In the genomic region with DNA sequence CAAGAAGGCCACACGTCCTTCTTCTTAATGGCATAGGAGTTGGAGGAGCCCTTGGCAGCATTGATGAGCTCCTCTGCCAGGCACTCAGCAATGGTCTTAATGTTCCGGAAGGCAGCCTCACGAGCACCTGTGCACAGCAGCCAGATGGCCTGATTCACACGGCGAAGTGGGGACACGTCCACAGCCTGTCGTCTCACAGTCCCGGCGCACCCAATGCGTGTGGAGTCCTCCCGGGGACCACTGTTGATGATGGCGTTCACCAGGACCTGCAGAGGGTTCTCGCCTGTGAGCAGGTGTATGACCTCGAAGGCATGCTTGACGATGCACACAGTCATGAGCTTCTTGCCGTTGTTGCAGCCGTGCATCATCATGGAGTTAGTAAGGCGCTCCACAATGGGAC, we compare ENCODE assay signal across 11 cellular contexts.
"Had no signal": no experiment of that assay in that cellular context is flagged by ENCODE, and none has a peak within 500 bp of the region (broad histone marks: within the 10 kb centered on the region; RNA-seq: fewer than 3 reads in every experiment).

No MANE protein-coding gene starts in this region.

- H2AFZ ChIP-seq: GM23248, GM23338 had no signal

- H3K4me3 ChIP-seq: GM23248, GM23338, HAP-1 had no signal

- H3K27ac ChIP-seq: GM23248 had no signal

- H3K4me1 Mint-ChIP-seq: GM23338, H9 had no signal

- H3K9me3 Mint-ChIP-seq: GM23338, H9 had no signal

- H3K4me3 Mint-ChIP-seq: GM23338, H9, HFFc6 had no signal

- H3K9me3 ChIP-seq: HAP-1 had no signal

- DNase-seq: GM23248, GOT3, H7, H9, HCEC 1CT, HFFc6 had no signal

- H3K36me3 ChIP-seq: HAP-1 had no signal

- ATAC-seq: GM23338, HCT116 had no signal

- H3K9ac ChIP-seq: GM23248 had no signal

- H3K4me2 ChIP-seq: GM23338 had no signal

- FAIRE-seq: H1, H54 had no signal

- H3K27ac Mint-ChIP-seq: GM23338, H9, HFFc6 had no signal
